ENCODE assay signal across 8 cellular contexts in the genomic region with DNA sequence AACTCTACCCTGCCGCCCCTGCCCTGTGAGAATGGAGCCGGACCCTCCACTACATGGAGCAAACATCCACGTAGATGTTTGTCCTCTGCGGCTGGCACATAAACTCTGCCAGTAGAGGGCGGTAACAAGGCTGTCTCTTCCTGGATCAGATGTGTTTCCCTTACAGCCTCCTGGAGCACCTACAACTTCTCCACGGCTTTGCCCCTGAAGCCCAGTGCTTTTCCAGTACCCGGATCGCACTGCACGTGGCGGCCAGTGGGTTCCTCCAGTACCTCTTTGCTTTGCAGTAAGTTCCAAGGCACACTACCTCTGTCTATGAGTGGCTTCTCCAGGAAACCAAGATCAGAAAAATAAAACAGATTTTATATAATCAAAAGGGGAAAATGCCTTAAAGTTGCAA.
DNase-seq lines count a peak whose midpoint lies in the region; ATAC-seq and TF ChIP-seq lines count a peak whose summit lies in the region.
"Had no signal": no experiment of that assay in that cellular context is flagged by ENCODE, and none has a peak within 500 bp of the region (broad histone marks: within the 10 kb centered on the region; RNA-seq: fewer than 3 reads in every experiment).

No MANE protein-coding gene starts in this region.

- no peak for ATAC-seq in GM18517 (IDR thresholded peaks at IDR 0.05; ENCODE audit: unreplicated experiment)
- no peak for ATAC-seq in GM19035 (IDR thresholded peaks at IDR 0.05; ENCODE audit: unreplicated experiment)

- no peaks in the 10 kb centered on the region for H3K9me2 ChIP-seq in SU-DHL-6 (replicated peaks; ENCODE audit: insufficient read depth, low read length)

- no peaks in the 10 kb centered on the region for H3K79me2 ChIP-seq in SU-DHL-6 (ENCODE audit: insufficient read depth, low read length)

- no peaks in the 10 kb centered on the region for H3K9me3 ChIP-seq in SU-DHL-6 (ENCODE audit: insufficient read depth, low read length)

- H3K9ac ChIP-seq in SU-DHL-6 (ENCODE audit: low read length): no peak overlapping the region

- no peak overlapping the region for H3K4me3 ChIP-seq in SU-DHL-6 (ENCODE audit: insufficient read depth, low read length, poor library complexity, severe bottlenecking)

- DNase-seq in HT1080 (ENCODE audit: low read depth) (peak; percentile 31), medulla oblongata (ENCODE audit: extremely low spot score) (peak; percentile 8), GM19238 (ENCODE audit: insufficient read length, low spot score) (no peak)
- DNase-seq: activated CD4-positive, alpha-beta T cell treated with anti-CD3 and anti-CD28 coated beads for 4 hours had no signal

- no peak overlapping the region for H3K4me2 ChIP-seq in SU-DHL-6 (ENCODE audit: low read depth, low read length, poor library complexity, severe bottlenecking)

- no peaks in the 10 kb centered on the region for H4K20me1 ChIP-seq in SU-DHL-6 (ENCODE audit: low read depth, low read length)

- no peak overlapping the region for H3K27ac ChIP-seq in SU-DHL-6 (ENCODE audit: low read depth, low read length)

- H3F3A ChIP-seq in SU-DHL-6 (ENCODE audit: insufficient read depth): no peaks in the 10 kb centered on the region

- H3K36me3 ChIP-seq in SU-DHL-6 (ENCODE audit: low read length): no peaks in the 10 kb centered on the region

- peak; percentile 63 for TF ChIP-seq CTCF in GM12873 (IDR thresholded peaks at IDR 0.05; ENCODE audit: insufficient read depth, low read depth, low read length, missing control alignments)
- peak; percentile 22 for TF ChIP-seq CTCF in SU-DHL-6 (IDR thresholded peaks at IDR 0.05; ENCODE audit: insufficient read depth, low read length, poor library complexity, severe bottlenecking)

- H3K27me3 ChIP-seq in SU-DHL-6 (ENCODE audit: low read length): no peaks in the 10 kb centered on the region

- H2AFZ ChIP-seq in SU-DHL-6 (ENCODE audit: low read depth, low read length, severe bottlenecking): no peak overlapping the region
